Comparison of ENCODE assay signal across 1 cellular context in the genomic region with DNA sequence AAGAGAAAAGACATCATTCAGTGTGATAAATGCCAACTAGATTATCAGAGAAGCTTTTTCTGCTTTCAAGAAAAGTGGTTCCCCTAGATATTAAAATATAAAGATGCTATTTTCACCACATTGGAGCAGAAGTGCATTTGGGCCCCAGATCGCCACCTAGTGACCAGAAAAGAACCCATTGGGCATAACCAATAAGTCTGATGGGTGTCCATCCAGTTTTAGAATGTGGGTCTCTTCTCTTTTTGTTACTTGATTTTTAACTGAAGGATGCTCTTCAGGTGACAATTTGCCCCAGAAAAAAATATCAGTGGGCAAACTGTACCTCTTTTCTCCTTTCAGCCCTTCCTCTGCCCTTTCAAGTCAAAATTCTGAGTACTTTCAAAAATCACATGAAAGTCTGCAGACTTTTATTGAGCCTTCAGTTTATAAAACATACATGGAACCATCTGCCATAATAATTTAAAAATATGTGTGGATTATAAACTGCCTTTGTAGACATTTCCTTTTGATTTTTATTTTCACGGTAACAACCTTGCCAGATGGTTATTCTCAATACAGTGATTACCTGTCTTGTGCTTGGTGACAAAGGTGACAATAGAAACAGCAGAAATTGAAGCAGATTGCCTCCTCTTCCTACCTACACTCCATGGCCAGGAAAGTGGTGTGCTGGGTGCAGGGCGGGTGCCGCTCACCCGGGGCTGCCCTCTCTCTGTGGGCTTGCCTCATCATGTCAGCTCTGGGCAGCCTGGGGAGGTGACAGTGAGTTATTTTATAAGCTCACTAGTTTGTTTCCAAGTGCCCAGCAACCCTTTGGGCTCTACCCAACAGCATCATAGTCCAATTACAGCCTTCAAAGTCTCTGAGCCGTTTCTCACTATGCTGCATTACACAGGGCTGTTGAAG.
TF ChIP-seq lines count a peak whose summit lies in the region.

No MANE protein-coding gene starts in this region.

TF ChIP-seq in HCT116, 20 proteins besides CTCF, POLR2A, EP300 and RAD21 (continued from another document):
- TF ChIP-seq, protein P1, sequence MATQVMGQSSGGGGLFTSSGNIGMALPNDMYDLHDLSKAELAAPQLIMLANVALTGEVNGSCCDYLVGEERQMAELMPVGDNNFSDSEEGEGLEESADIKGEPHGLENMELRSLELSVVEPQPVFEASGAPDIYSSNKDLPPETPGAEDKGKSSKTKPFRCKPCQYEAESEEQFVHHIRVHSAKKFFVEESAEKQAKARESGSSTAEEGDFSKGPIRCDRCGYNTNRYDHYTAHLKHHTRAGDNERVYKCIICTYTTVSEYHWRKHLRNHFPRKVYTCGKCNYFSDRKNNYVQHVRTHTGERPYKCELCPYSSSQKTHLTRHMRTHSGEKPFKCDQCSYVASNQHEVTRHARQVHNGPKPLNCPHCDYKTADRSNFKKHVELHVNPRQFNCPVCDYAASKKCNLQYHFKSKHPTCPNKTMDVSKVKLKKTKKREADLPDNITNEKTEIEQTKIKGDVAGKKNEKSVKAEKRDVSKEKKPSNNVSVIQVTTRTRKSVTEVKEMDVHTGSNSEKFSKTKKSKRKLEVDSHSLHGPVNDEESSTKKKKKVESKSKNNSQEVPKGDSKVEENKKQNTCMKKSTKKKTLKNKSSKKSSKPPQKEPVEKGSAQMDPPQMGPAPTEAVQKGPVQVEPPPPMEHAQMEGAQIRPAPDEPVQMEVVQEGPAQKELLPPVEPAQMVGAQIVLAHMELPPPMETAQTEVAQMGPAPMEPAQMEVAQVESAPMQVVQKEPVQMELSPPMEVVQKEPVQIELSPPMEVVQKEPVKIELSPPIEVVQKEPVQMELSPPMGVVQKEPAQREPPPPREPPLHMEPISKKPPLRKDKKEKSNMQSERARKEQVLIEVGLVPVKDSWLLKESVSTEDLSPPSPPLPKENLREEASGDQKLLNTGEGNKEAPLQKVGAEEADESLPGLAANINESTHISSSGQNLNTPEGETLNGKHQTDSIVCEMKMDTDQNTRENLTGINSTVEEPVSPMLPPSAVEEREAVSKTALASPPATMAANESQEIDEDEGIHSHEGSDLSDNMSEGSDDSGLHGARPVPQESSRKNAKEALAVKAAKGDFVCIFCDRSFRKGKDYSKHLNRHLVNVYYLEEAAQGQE (IDR thresholded peaks at IDR 0.05; ENCODE audit: low read depth): no peak
TF ChIP-seq in HCT116: peak in this region for 0.
